ENCODE assay signal across 8 cellular contexts in genomic region chr12:114508529-114509129, GRCh38.
DNase-seq lines count a peak whose midpoint lies in the region; ATAC-seq and TF ChIP-seq lines count a peak whose summit lies in the region.

No MANE protein-coding gene starts in this region.

- WGBS in IMR-90 (ENCODE audit: extremely low coverage in 2 of 2, insufficient read length in 1 of 2), 2 experiments, result 0% methylated on average over 4 of the region's 8 CpGs; no CpG with 5 or more reads in 1 of the 2 experiments

- intact Hi-C loops in IMR-90 (cut with micrococcal nuclease), result loop anchor here (1.0 kb wide), 4 partner anchors 102 to 542 kb away; partner anchors contain the start of genes RBM19 and TBX5

- no peak overlapping the region for H2BK120ac ChIP-seq in IMR-90 (ENCODE audit: low read depth, low read length)

- in situ Hi-C loops in IMR-90 (cut with MboI; ENCODE audit: low sequenced_read_pairs), result loop anchor here (5.0 to 25.0 kb wide), 2 partner anchors 346 to 531 kb away; no protein-coding TSS in a partner anchor

- H2AK5ac ChIP-seq in IMR-90 (ENCODE audit: low read depth, low read length), result no peak overlapping the region

- no peak overlapping the region for H3K14ac ChIP-seq in IMR-90 (replicated peaks; ENCODE audit: low read depth, low read length)

- peak; percentile 80 for ATAC-seq in IMR-90 (ENCODE audit: low read depth)
- peak in 1 of 2 donors; percentile 46 for ATAC-seq in activated T-cell treated with anti-CD3 and anti-CD28 coated beads, Interleukin-2, amount 50 U/mL, for 4 hours

- H3K27me3 ChIP-seq in IMR-90 (ENCODE audit: control insufficient read depth, insufficient read depth, low read length), result no peaks in the 10 kb centered on the region; the same call in 1 of the 2 replicates
- no peaks in the 10 kb centered on the region for H3K27me3 ChIP-seq in Peyer's patch
- peaks cover 52% of the 10 kb centered on the region for H3K27me3 ChIP-seq in neural progenitor cell

- no peak overlapping the region for H2AK9ac ChIP-seq in IMR-90 (replicated peaks; ENCODE audit: low read depth, low read length, poor library complexity)

- no peak overlapping the region for H3K18ac ChIP-seq in IMR-90 (ENCODE audit: low read depth, low read length)

- H2AFZ ChIP-seq in IMR-90 (replicated peaks; ENCODE audit: low read length, poor library complexity), result peak overlapping the region; percentile 52
- H2AFZ ChIP-seq in neural progenitor cell (replicated peaks), result no peak overlapping the region

- CTCF ChIA-PET in IMR-90 (lab: Yijun Ruan, JAX), result interaction anchor here (0.6 to 2.5 kb wide), 20 partner anchors 8 to 1250 kb away, joined by 3 to 15 read pairs (median 3); partner anchors contain the start of gene RBM19

- H3K4me3 ChIP-seq in IMR-90 (ENCODE audit: insufficient read depth, low read depth, low read length), result no peak overlapping the region
- H3K4me3 ChIP-seq in Peyer's patch, result no peak overlapping the region
- H3K4me3 ChIP-seq in neural progenitor cell, result no peak overlapping the region

- BruUV-seq in IMR-90 (replicated peaks; lab: Mats Ljungman, UMichigan), result no TSS peak

- H4K91ac ChIP-seq in IMR-90 (ENCODE audit: insufficient read depth, low read depth, low read length), result no peak overlapping the region

- TF ChIP-seq RAD21 in IMR-90 (IDR thresholded peaks at IDR 0.05; ENCODE audit: low read length), result peak; percentile 89

- H3K4me1 ChIP-seq in IMR-90 (ENCODE audit: control insufficient read depth, insufficient read depth, low read length) (peaks cover 5% of the 10 kb centered on the region), Peyer's patch (no peaks in the 10 kb centered on the region), neural progenitor cell (peaks cover 3% of the 10 kb centered on the region)

- H3K4me1 Mint-ChIP-seq in activated T-cell treated with anti-CD3 and anti-CD28 coated beads, Interleukin-2, amount 50 U/mL, for 4 hours (ENCODE audit: low read depth), result peaks cover 2% of the 10 kb centered on the region
- no peaks in the 10 kb centered on the region for H3K4me1 Mint-ChIP-seq in neural progenitor cell

- H3K27ac ChIP-seq in IMR-90 (ENCODE audit: insufficient read depth, low read length) (no peak overlapping the region), Peyer's patch (no peak overlapping the region), neural progenitor cell (no peak overlapping the region), substantia nigra (ENCODE audit: low read depth, low read length, poor library complexity, severe bottlenecking) (no peak overlapping the region)

- H3K9me1 ChIP-seq in IMR-90 (ENCODE audit: insufficient read depth, low read length), result peaks cover 3% of the 10 kb centered on the region; the same call in 1 of the 2 replicates

- TF ChIP-seq CTCF in IMR-90 (conservative IDR thresholded peaks at IDR 0.05; ENCODE audit: low read depth, low read length), result peak; percentile 87
- peak in 5 of 6 experiments; percentile 48 to 68 (median 67) for TF ChIP-seq CTCF in Peyer's patch (IDR thresholded peaks at IDR 0.05)
- TF ChIP-seq CTCF in neural progenitor cell (IDR thresholded peaks at IDR 0.05), result peak; percentile 88

- H3K23ac ChIP-seq in IMR-90 (ENCODE audit: low read depth, low read length), result no peak overlapping the region

- H3K27ac Mint-ChIP-seq in neural progenitor cell, result no peak overlapping the region

- H4K20me1 ChIP-seq in IMR-90 (ENCODE audit: insufficient read depth, low read length), result no peaks in the 10 kb centered on the region
- no peaks in the 10 kb centered on the region for H4K20me1 ChIP-seq in neural progenitor cell (ENCODE audit: low read depth)

- dilution Hi-C loops in IMR-90 (cut with HindIII; ENCODE audit: low sequenced_read_pairs, unreplicated experiment), result no loop called here

- no peak overlapping the region for H3K56ac ChIP-seq in IMR-90 (ENCODE audit: extremely low read depth, insufficient read depth, low read length)

- H3K79me1 ChIP-seq in IMR-90 (ENCODE audit: low read depth in 1 of 2, low read length in 2 of 2), result no peaks in the 10 kb centered on the region; a peak in 1 of 4 replicates

- DNase-seq in ELF-1 (ENCODE audit: low read depth, low spot score) (peak; percentile 88), IMR-90 (peak; percentile 79), Peyer's patch (peak; percentile 57 to 86 (median 58)), fibroblast of peridontal ligament (ENCODE audit: extremely low read depth) (peak; percentile 69), neural progenitor cell (ENCODE audit: low spot score) (peak; percentile 88), substantia nigra (lab: John Stamatoyannopoulos, UW) (peak in 45 of 49 donors; percentile 2 to 77 (median 40)), OCI-M2 (lab: John Stamatoyannopoulos, UW; ENCODE audit: unreplicated experiment) (no peak)
- DNase-seq in activated T-cell treated with anti-CD3 and anti-CD28 coated beads, Interleukin-2, amount 50 U/mL, for 4 hours, result peak; percentile 36

- H3K9ac ChIP-seq in IMR-90 (ENCODE audit: low read depth, low read length) (no peak overlapping the region), neural progenitor cell (no peak overlapping the region)

- H3K4ac ChIP-seq in IMR-90 (ENCODE audit: low read depth, low read length), result no peak overlapping the region

- TF ChIP-seq POLR2A in IMR-90 (IDR thresholded peaks at IDR 0.05; ENCODE audit: low read depth, low read length) (no peak), Peyer's patch (IDR thresholded peaks at IDR 0.05) (no peak)

- H2BK15ac ChIP-seq in IMR-90 (ENCODE audit: low read depth, low read length), result no peak overlapping the region

- POLR2A ChIA-PET in IMR-90 (lab: Charles Lee; ENCODE audit: unreplicated experiment), result no interaction called here

- no peak overlapping the region for H4K8ac ChIP-seq in IMR-90 (ENCODE audit: low read depth in 2 of 2, low read length in 2 of 2)

- H3K9me3 Mint-ChIP-seq in activated T-cell treated with anti-CD3 and anti-CD28 coated beads, Interleukin-2, amount 50 U/mL, for 4 hours, result no peaks in the 10 kb centered on the region
- H3K9me3 Mint-ChIP-seq in neural progenitor cell, result no peaks in the 10 kb centered on the region

- H3K36me3 ChIP-seq in IMR-90 (ENCODE audit: control insufficient read depth, insufficient read depth, low read length) (no peaks in the 10 kb centered on the region), Peyer's patch (no peaks in the 10 kb centered on the region), neural progenitor cell (no peaks in the 10 kb centered on the region)

- H3K36me3 Mint-ChIP-seq in activated T-cell treated with anti-CD3 and anti-CD28 coated beads, Interleukin-2, amount 50 U/mL, for 4 hours (ENCODE audit: insufficient read depth), result no peaks in the 10 kb centered on the region
- H3K36me3 Mint-ChIP-seq in neural progenitor cell, result no peaks in the 10 kb centered on the region

- H4K5ac ChIP-seq in IMR-90 (ENCODE audit: low read depth, low read length), result no peak overlapping the region

- no peaks in the 10 kb centered on the region for H3K79me2 ChIP-seq in neural progenitor cell (ENCODE audit: low read depth)

- H2BK5ac ChIP-seq in IMR-90 (ENCODE audit: low read depth, low read length, poor library complexity, severe bottlenecking), result no peak overlapping the region

- H2BK20ac ChIP-seq in IMR-90 (ENCODE audit: low read depth, low read length), result no peak overlapping the region

- peaks cover 5% of the 10 kb centered on the region for H3K27me3 Mint-ChIP-seq in activated T-cell treated with anti-CD3 and anti-CD28 coated beads, Interleukin-2, amount 50 U/mL, for 4 hours (ENCODE audit: low read depth)
- peaks cover 3% of the 10 kb centered on the region for H3K27me3 Mint-ChIP-seq in neural progenitor cell (ENCODE audit: insufficient read depth, low read depth)

- H3K9me3 ChIP-seq in IMR-90 (ENCODE audit: control insufficient read depth, insufficient read depth, low read length), result no peaks in the 10 kb centered on the region
- no peaks in the 10 kb centered on the region for H3K9me3 ChIP-seq in Peyer's patch
- no peaks in the 10 kb centered on the region for H3K9me3 ChIP-seq in neural progenitor cell (ENCODE audit: low read depth)

- H3K4me3 Mint-ChIP-seq in activated T-cell treated with anti-CD3 and anti-CD28 coated beads, Interleukin-2, amount 50 U/mL, for 4 hours, result no peak overlapping the region
- H3K4me3 Mint-ChIP-seq in neural progenitor cell, result no peak overlapping the region

- no peaks in the 10 kb centered on the region for H3F3A ChIP-seq in neural progenitor cell (ENCODE audit: low read depth)

- H3K4me2 ChIP-seq in IMR-90 (ENCODE audit: low read depth, low read length), result no peak overlapping the region
- no peak overlapping the region for H3K4me2 ChIP-seq in neural progenitor cell

TF ChIP-seq in IMR-90, 13 proteins besides CTCF, POLR2A, EP300 and RAD21:
- TF ChIP-seq NFE2L2 (IDR thresholded peaks at IDR 0.05; ENCODE audit: low read depth, low read length) (no peak), SMC3 (IDR thresholded peaks at IDR 0.05; ENCODE audit: low read depth, low read length) (peak; percentile 91), CEBPB (IDR thresholded peaks at IDR 0.05; ENCODE audit: low read depth, low read length) (no peak), RFX5 (IDR thresholded peaks at IDR 0.05; ENCODE audit: low read depth, low read length) (no peak)
